17 cellular contexts compared by ENCODE assay signal in the genomic region with DNA sequence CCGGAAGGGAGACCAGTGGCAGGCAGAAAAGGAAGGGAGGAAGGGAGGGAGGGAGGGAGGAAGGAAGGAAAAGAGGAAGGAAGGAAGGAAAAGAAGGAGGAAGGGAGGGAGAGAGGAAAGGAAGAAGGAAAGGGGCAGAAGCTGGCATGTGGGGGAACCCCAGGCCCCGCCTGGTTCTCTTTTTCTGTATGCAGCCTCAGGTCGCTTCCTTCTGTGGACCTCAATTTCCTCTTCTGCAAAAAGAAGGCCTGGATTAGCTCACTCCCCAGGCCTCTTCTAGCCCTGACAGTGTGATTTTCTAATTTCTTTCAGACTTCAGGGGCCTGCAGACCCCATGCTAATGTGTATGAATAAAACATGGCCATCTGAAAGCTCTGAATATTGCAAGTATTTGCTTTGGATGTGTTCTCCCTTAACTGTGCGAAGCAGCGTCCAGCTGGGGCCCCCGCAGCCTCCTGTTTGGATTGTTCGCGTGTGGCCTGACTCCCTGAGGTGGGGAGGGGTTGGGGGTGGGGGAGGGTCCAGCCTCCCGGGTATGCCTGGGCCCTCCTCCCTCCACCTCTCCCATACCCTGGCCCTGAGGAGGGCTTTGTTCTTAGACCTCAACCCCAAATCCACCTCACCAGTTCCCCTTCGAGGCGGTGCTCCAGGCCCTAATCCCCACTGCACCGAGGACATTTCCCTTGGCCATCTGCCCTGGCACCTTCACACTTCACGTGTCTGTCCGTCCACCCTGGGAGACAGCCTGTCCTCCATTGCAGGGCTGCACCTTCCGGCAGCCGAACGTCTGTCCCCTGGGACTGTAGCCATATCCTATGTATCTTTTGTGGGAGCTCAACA.
A peak's percentile ranks its signal among the peaks of the same experiment; 100 is the strongest.
DNase-seq lines count a peak whose midpoint lies in the region; ATAC-seq and TF ChIP-seq lines count a peak whose summit lies in the region.
"Had no signal": no experiment of that assay in that cellular context is flagged by ENCODE, and none has a peak within 500 bp of the region (broad histone marks: within the 10 kb centered on the region; RNA-seq: fewer than 3 reads in every experiment).

No MANE protein-coding gene starts in this region.

- no peaks in the 10 kb centered on the region for H3K79me1 ChIP-seq in neuronal stem cell (ENCODE audit: low read depth, low read length)

- no peak overlapping the region for H3K9ac ChIP-seq in neuronal stem cell (ENCODE audit: low read depth, low read length, poor library complexity)

- no peaks in the 10 kb centered on the region for H3K36me3 ChIP-seq in neuronal stem cell (replicated peaks in 1 of 2; ENCODE audit: control insufficient read depth in 2 of 2, insufficient read depth in 2 of 2, low read length in 2 of 2)
- H3K36me3 ChIP-seq: HAP-1, ovary, suprapubic skin had no signal

- H4K8ac ChIP-seq in neuronal stem cell (ENCODE audit: low read depth, low read length), result no peak overlapping the region

- H3K4me1 ChIP-seq in neuronal stem cell (ENCODE audit: control insufficient read depth in 2 of 2, insufficient read depth in 1 of 2, low read depth in 1 of 2, low read length in 2 of 2), result peaks cover 2 to 7% of the 10 kb centered on the region in 2 donors
- H3K4me1 ChIP-seq: HAP-1, suprapubic skin had no signal

- no CpG with 5 or more reads among the region's 17 CpGs for WGBS in neuronal stem cell (ENCODE audit: extremely low coverage in 2 of 2, insufficient read length in 2 of 2, insufficient replicate concordance in 1 of 2), 2 donors

- H3K4me2 ChIP-seq in neuronal stem cell (ENCODE audit: insufficient read depth, low read length, poor library complexity, severe bottlenecking), result no peak overlapping the region
- H3K4me2 ChIP-seq: PC-9 had no signal

- H2AK5ac ChIP-seq in neuronal stem cell (ENCODE audit: low read depth, low read length), result no peak overlapping the region

- H3K4me3 ChIP-seq in coronary artery (no peak overlapping the region), neuronal stem cell (ENCODE audit: low read length in 2 of 2) (no peak overlapping the region)
- H3K4me3 ChIP-seq: HAP-1, lung, ovary, PC-9, suprapubic skin had no signal

- H2AFZ ChIP-seq in neuronal stem cell (ENCODE audit: low read length), result peak overlapping the region; percentile 79
- H2AFZ ChIP-seq: PC-9 had no signal

- H3K14ac ChIP-seq in neuronal stem cell (ENCODE audit: low read length), result no peak overlapping the region

- ATAC-seq in HG03135 (IDR thresholded peaks at IDR 0.05; ENCODE audit: unreplicated experiment) (no peak), GM19035 (IDR thresholded peaks at IDR 0.05; ENCODE audit: unreplicated experiment) (no peak)
- ATAC-seq: activated CD8-positive, alpha-beta T cell treated with anti-CD3 and anti-CD28 coated beads for 36 hours had no signal

- no peak overlapping the region for H2BK5ac ChIP-seq in neuronal stem cell (ENCODE audit: low read length)

- no peak overlapping the region for H2BK12ac ChIP-seq in neuronal stem cell (ENCODE audit: low read length)

- H3K18ac ChIP-seq in neuronal stem cell (ENCODE audit: low read length), result peak overlapping the region; percentile 38

- H2BK120ac ChIP-seq in neuronal stem cell (ENCODE audit: low read depth, low read length), result no peak overlapping the region

- TF ChIP-seq CTCF in coronary artery (IDR thresholded peaks at IDR 0.05), result no peak

- no peak overlapping the region for H3K23ac ChIP-seq in neuronal stem cell (ENCODE audit: low read depth, low read length, poor library complexity)

- DNase-seq in NCI-H748 (lab: John Stamatoyannopoulos, UW; ENCODE audit: unreplicated experiment) (peak; percentile 45), NCI-H748 treated with DMSO at 0.1 percent for 48 hours (lab: John Stamatoyannopoulos, UW) (no peak), NCI-H146 treated with DMSO at 0.1 percent for 48 hours (lab: John Stamatoyannopoulos, UW; ENCODE audit: unreplicated experiment) (peak; percentile 47), coronary artery (ENCODE audit: low spot score) (peak; percentile 50), neuronal stem cell (ENCODE audit: low spot score) (no peak), caudate nucleus (lab: John Stamatoyannopoulos, UW) (no peak)
- DNase-seq: activated CD8-positive, alpha-beta T cell treated with anti-CD3 and anti-CD28 coated beads for 36 hours; Calu3; Karpas-422; ovary; PC-9; stimulated activated CD4-positive, alpha-beta T cell treated with anti-CD3 and anti-CD28 coated beads, Interleukin-12 subunit alpha, Interleukin-12 subunit beta, amount 100 ng/mL, for 4 hours had no signal

- H3K4ac ChIP-seq in neuronal stem cell (ENCODE audit: low read length), result no peak overlapping the region

- no peaks in the 10 kb centered on the region for H3K27me3 ChIP-seq in neuronal stem cell (ENCODE audit: control insufficient read depth in 3 of 3, insufficient read depth in 3 of 3, low read depth in 1 of 3, low read length in 3 of 3)
- H3K27me3 ChIP-seq: ovary, suprapubic skin had no signal

- no peak overlapping the region for H2BK15ac ChIP-seq in neuronal stem cell (ENCODE audit: low read length)

- H3K27ac ChIP-seq in coronary artery (no peak overlapping the region), neuronal stem cell (replicated peaks; ENCODE audit: low read length) (no peak overlapping the region), caudate nucleus (ENCODE audit: low read depth, low read length) (no peak overlapping the region)
- H3K27ac ChIP-seq: ovary, PC-9, suprapubic skin had no signal

- H4K91ac ChIP-seq in neuronal stem cell (ENCODE audit: low read depth, low read length, poor library complexity), result no peak overlapping the region

- no peaks in the 10 kb centered on the region for H3K9me3 ChIP-seq in neuronal stem cell (replicated peaks in 1 of 2; ENCODE audit: control insufficient read depth in 2 of 2, insufficient read depth in 1 of 2, low read depth in 1 of 2, low read length in 2 of 2)
- H3K9me3 ChIP-seq: HAP-1, ovary, suprapubic skin had no signal

Comparison
In these comparisons a context has a peak if more than half of its experiments do, and no peak if none do; other contexts are left out.
1. DNase-seq: peak in NCI-H748 (single experiment), NCI-H146 treated with DMSO at 0.1 percent for 48 hours (single experiment) and coronary artery (single experiment); none in NCI-H748 treated with DMSO at 0.1 percent for 48 hours (single experiment), neuronal stem cell (single experiment) and caudate nucleus (0 of 61).